In the genomic region with DNA sequence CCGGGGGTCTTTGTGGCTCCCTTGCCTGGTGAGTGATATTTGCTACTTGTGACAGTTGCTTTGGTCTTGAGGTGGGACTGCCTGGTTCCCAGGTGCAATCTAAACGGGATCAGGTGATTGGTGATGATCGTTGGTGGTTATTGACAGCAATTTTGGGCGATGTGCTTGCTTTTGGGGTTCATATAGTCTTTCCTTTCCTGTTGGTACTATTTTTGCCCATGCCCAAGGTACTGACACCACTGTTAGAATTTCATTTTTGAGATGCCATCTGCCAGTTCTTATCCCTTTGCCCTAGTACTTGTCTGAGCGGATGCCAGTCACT, we compare ENCODE assay signal across 8 cellular contexts. TPM values are rescaled to one million over a fixed set of nuclear protein-coding genes. Genes with fewer than 3 reads are reported as not detected.
DNase-seq lines count a peak whose midpoint lies in the region; ATAC-seq, FAIRE-seq and TF ChIP-seq lines count a peak whose summit lies in the region.

No MANE protein-coding gene starts in this region.

- in situ Hi-C loops in K562 (cut with MboI): no loop called here

- no peaks in the 10 kb centered on the region for H3K36me3 Mint-ChIP-seq in activated naive CD4-positive, alpha-beta T cell treated with anti-CD3 and anti-CD28 coated beads, Interleukin-2, amount 50 U/mL, for 24 hours

- POLR2A ChIA-PET in K562 (lab: Yijun Ruan, JAX): interaction anchor here (1.0 to 2.4 kb wide), 2 partner anchors 14 to 48 kb away, joined by 3 to 6 read pairs; partner anchors contain the start of gene TXNL1

- H3K27me3 Mint-ChIP-seq in activated naive CD4-positive, alpha-beta T cell treated with anti-CD3 and anti-CD28 coated beads, Interleukin-2, amount 50 U/mL, for 24 hours: no peaks in the 10 kb centered on the region

- 4% methylated on average over 5 of the region's 5 CpGs for WGBS in K562 (ENCODE audit: insufficient coverage, low coverage, missing lambda C conversion rate)
- WGBS in lung, 2 donors: 9 to 11% methylated on average over 5 of the region's 5 CpGs

- TSS peak; percentile 57 for BruUV-seq in K562 (replicated peaks; lab: Mats Ljungman, UMichigan)

- no peaks in the 10 kb centered on the region for H4K20me1 ChIP-seq in K562 (replicated peaks; ENCODE audit: control insufficient read depth, insufficient read depth, low read length)

- no peaks in the 10 kb centered on the region for H3K36me3 ChIP-seq in K562 (ENCODE audit: control insufficient read depth, insufficient read depth, low read length)
- H3K36me3 ChIP-seq in lung (ENCODE audit: control insufficient read depth in 2 of 2, insufficient read depth in 2 of 2, low read length in 2 of 2): no peaks in the 10 kb centered on the region
- no peaks in the 10 kb centered on the region for H3K36me3 ChIP-seq in uterus

- peaks cover 54% of the 10 kb centered on the region for H3K4me1 Mint-ChIP-seq in activated naive CD4-positive, alpha-beta T cell treated with anti-CD3 and anti-CD28 coated beads, Interleukin-2, amount 50 U/mL, for 24 hours

- TF ChIP-seq CTCF in K562 (IDR thresholded peaks at IDR 0.05 in 2 of 3, conservative IDR thresholded peaks at IDR 0.05 in 1 of 3; ENCODE audit: insufficient read depth in 2 of 3, low read depth in 1 of 3, low read length in 3 of 3) (no peak), lung (IDR thresholded peaks at IDR 0.05; ENCODE audit: control extremely low read depth, extremely low read depth) (no peak), uterus (IDR thresholded peaks at IDR 0.05) (no peak)

- H3K9me3 ChIP-seq in K562 (replicated peaks; ENCODE audit: control insufficient read depth, insufficient read depth, low read depth, low read length) (no peaks in the 10 kb centered on the region), lung (ENCODE audit: control insufficient read depth in 2 of 2, insufficient read depth in 1 of 2, low read length in 1 of 2) (no peaks in the 10 kb centered on the region), uterus (no peaks in the 10 kb centered on the region)

- H3K27ac Mint-ChIP-seq in activated naive CD4-positive, alpha-beta T cell treated with anti-CD3 and anti-CD28 coated beads, Interleukin-2, amount 50 U/mL, for 24 hours: peak overlapping the region; percentile 95

- peak overlapping the region; percentile 70 to 89 for H3K9ac ChIP-seq in K562 (ENCODE audit: insufficient read depth in 1 of 2, low read depth in 2 of 2, low read length in 2 of 2)

- no peak for TF ChIP-seq POLR2A in K562 (conservative IDR thresholded peaks at IDR 0.05)
- TF ChIP-seq POLR2A in uterus (IDR thresholded peaks at IDR 0.05): no peak
- no peak for TF ChIP-seq POLR2A in GM12892 (IDR thresholded peaks at IDR 0.05; ENCODE audit: low read depth, low read length)

- peak overlapping the region; percentile 95 for H3K4me3 Mint-ChIP-seq in activated naive CD4-positive, alpha-beta T cell treated with anti-CD3 and anti-CD28 coated beads, Interleukin-2, amount 50 U/mL, for 24 hours

- peak overlapping the region; percentile 85 for H3K4me2 ChIP-seq in K562 (ENCODE audit: insufficient read depth, low read length)

- H3K79me2 ChIP-seq in K562 (ENCODE audit: control insufficient read depth, insufficient read depth, low read length): peaks cover 38% of the 10 kb centered on the region

- no peak for FAIRE-seq in K562 (lab: Jason Lieb, UNC)
- FAIRE-seq in GM12892 (lab: Jason Lieb, UNC): no peak

- CTCF ChIA-PET in K562 (lab: Yijun Ruan, JAX; ENCODE audit: low intra/inter-chr PET ratio): interaction anchor here (0.5 kb wide), 1 partner anchor 13 kb away, joined by 3 read pairs; the partner anchor contains the start of gene TXNL1

- peaks cover 4% of the 10 kb centered on the region for H3K9me3 Mint-ChIP-seq in activated naive CD4-positive, alpha-beta T cell treated with anti-CD3 and anti-CD28 coated beads, Interleukin-2, amount 50 U/mL, for 24 hours

- peak overlapping the region; percentile 94 for H2AFZ ChIP-seq in K562 (ENCODE audit: low read depth, low read length)

- H3K4me3 ChIP-seq in K562 (peak overlapping the region; percentile 79), lung (peak overlapping the region; percentile 86), uterus (peak overlapping the region; percentile 73 to 86)

- H3K27ac ChIP-seq in K562 (ENCODE audit: extremely low read depth, low read depth, low read length) (peak overlapping the region; percentile 87; the same call in 2 of the 3 replicates), lung (ENCODE audit: low read depth in 1 of 2, low read length in 1 of 2) (peak overlapping the region; percentile 85 to 93), uterus (peak overlapping the region; percentile 81 to 85)

- no peak for ATAC-seq in K562
- no peak for ATAC-seq in lung (ENCODE audit: insufficient read depth, low FRiP score)

- TF ChIP-seq EP300 in K562 (IDR thresholded peaks at IDR 0.05; ENCODE audit: low read length): no peak

- peaks cover 0 to 23% of the 10 kb centered on the region in 2 experiments; a peak in 4 of 5 replicates for H3K4me1 ChIP-seq in K562 (replicated peaks in 1 of 2; ENCODE audit: control insufficient read depth in 2 of 2, insufficient read depth in 2 of 2, low read length in 2 of 2)
- peaks cover 0 to 6% of the 10 kb centered on the region in 2 donors for H3K4me1 ChIP-seq in lung (ENCODE audit: control insufficient read depth in 2 of 2, insufficient read depth in 2 of 2, low read length in 2 of 2)
- H3K4me1 ChIP-seq in uterus: peaks cover 0 to 6% of the 10 kb centered on the region in 2 donors

- no peak for TF ChIP-seq RAD21 in K562 (CRISPR knock-in tag; conservative IDR thresholded peaks at IDR 0.05 in 1 of 2, IDR thresholded peaks at IDR 0.05 in 1 of 2)

- no peaks in the 10 kb centered on the region for H3K27me3 ChIP-seq in K562 (ENCODE audit: control insufficient read depth in 2 of 2, insufficient read depth in 2 of 2, low read length in 2 of 2)
- H3K27me3 ChIP-seq in lung (ENCODE audit: control insufficient read depth, insufficient read depth): no peaks in the 10 kb centered on the region
- H3K27me3 ChIP-seq in uterus: no peaks in the 10 kb centered on the region

- no peak for DNase-seq in activated naive CD4-positive, alpha-beta T cell treated with Interleukin-2 at 50 U/mL for 16 hours
- DNase-seq in K562 (ENCODE audit: extremely low read depth in 1 of 4, low spot score in 3 of 4): no peak
- DNase-seq in lung (ENCODE audit: low spot score): no peak
- no peak for DNase-seq in uterus
- no peak for DNase-seq in NCI-H1105 (lab: John Stamatoyannopoulos, UW)
- no peak for DNase-seq in NCI-H1694 (lab: John Stamatoyannopoulos, UW)
- no peak for DNase-seq in GM12892 (ENCODE audit: insufficient read length)

- intact Hi-C loops in K562 (cut with micrococcal nuclease): no loop called here
- intact Hi-C loops in uterus (cut with DNase I; ENCODE audit: low total_unique reads): no loop called here

- H3K9me1 ChIP-seq in K562 (ENCODE audit: control insufficient read depth, insufficient read depth, low read length): no peaks in the 10 kb centered on the region

TF ChIP-seq in K562, 482 proteins besides CTCF, POLR2A, EP300 and RAD21 (continues in another document):
- no peak for TF ChIP-seq NR2C2 (CRISPR knock-in tag; IDR thresholded peaks at IDR 0.05)
- TF ChIP-seq NR2C2 (tag; IDR thresholded peaks at IDR 0.05): peak; percentile 95
- TF ChIP-seq ETV1 (tag; conservative IDR thresholded peaks at IDR 0.05; ENCODE audit: low read depth): no peak
- TF ChIP-seq NRF1 (conservative IDR thresholded peaks at IDR 0.05 in 1 of 2, IDR thresholded peaks at IDR 0.05 in 1 of 2): no peak
- TF ChIP-seq CAMTA2 (CRISPR knock-in tag; conservative IDR thresholded peaks at IDR 0.05): no peak

RNA-seq across cellular contexts. Expression of gene WDR7, which starts 0.6 kb away (rescaled TPM):
- 31.4 and 76.2 TPM in 2 replicates for total RNA-seq in K562 (2011; cell fraction: chromatin; rRNA removed; ENCODE audit: low replicate concordance)
- 10.5 and 11.4 TPM in 2 replicates for total RNA-seq in K562 (2011; cell fraction: nucleolus; rRNA removed)
- total RNA-seq in K562 (2011; cell fraction: nucleoplasm; rRNA removed): 25.4 and 27.6 TPM in 2 replicates
- total RNA-seq in K562 (2014; rRNA removed): 6.9 and 7.5 TPM in 2 replicates
- total RNA-seq in K562 (2014; rRNA removed; fragmentation: Illumina TruSeq; extraction: Trizol): 9.4 and 9.6 TPM in 2 replicates
- 9.0 and 11.0 TPM in 2 replicates for total RNA-seq in K562 (2015; rRNA removed; fragmentation: Illumina TruSeq; extraction: Trizol)
- total RNA-seq in K562 (2021): 6.6 and 7.4 TPM in 2 replicates
- polyA plus RNA-seq in K562 (2011; rRNA removed): 2.7 and 5.3 TPM in 2 replicates
- 2.6 and 4.7 TPM in 2 replicates for polyA plus RNA-seq in K562 (2011; cell fraction: cytosol; rRNA removed)
- polyA plus RNA-seq in K562 (2011; cell fraction: nucleus; rRNA removed): 6.2 and 9.5 TPM in 2 replicates
- 4.0 and 5.5 TPM in 2 replicates for polyA plus RNA-seq in K562 (2012)
- 3.9 and 4.6 TPM in 2 replicates for polyA plus RNA-seq in K562 (2014; fragmentation: Illumina TruSeq; extraction: Trizol)
- 1 to 10 TPM; 1.4 to 2.1 TPM for polyA plus RNA-seq in K562 (2014; fragmentation: Nextera tagmentation; extraction: Ambion mirVana)
- 2.1 and 4.9 TPM in 2 replicates for polyA plus RNA-seq in K562 (2014; rRNA removed)
- 39.9 and 46.8 TPM in 2 replicates for polyA minus RNA-seq in K562 (2011; rRNA and poly(A)+ RNA removed)
- 3.0 and 7.3 TPM in 2 replicates for polyA minus RNA-seq in K562 (2011; cell fraction: cytosol; rRNA and poly(A)+ RNA removed)
- polyA minus RNA-seq in K562 (2011; cell fraction: nucleus; rRNA and poly(A)+ RNA removed): 24.4 and 36.3 TPM in 2 replicates
- 10 to 100 TPM; 32.9 to 42.7 TPM for total RNA-seq in lung
- 1 to 10 TPM; 3.7 to 5.0 TPM for polyA plus RNA-seq in lung
- 10 to 100 TPM; 19.2 to 66.2 (median 33.8) TPM for total RNA-seq in uterus
- polyA plus RNA-seq in GM12892 (2012; ENCODE audit: missing spikeins): 3.9 TPM

RNA-seq across cellular contexts. Expression of gene TXNL1, which starts 13.3 kb away (rescaled TPM):
- 12.5 and 24.9 TPM in 2 replicates for total RNA-seq in K562 (2011; cell fraction: chromatin; rRNA removed; ENCODE audit: low replicate concordance)
- total RNA-seq in K562 (2011; cell fraction: nucleolus; rRNA removed): 7.8 and 10.1 TPM in 2 replicates
- total RNA-seq in K562 (2011; cell fraction: nucleoplasm; rRNA removed): 21.5 and 43.8 TPM in 2 replicates
- total RNA-seq in K562 (2014; rRNA removed): 40.4 and 50.9 TPM in 2 replicates
- 65.8 and 76.3 TPM in 2 replicates for total RNA-seq in K562 (2014; rRNA removed; fragmentation: Illumina TruSeq; extraction: Trizol)
- 82.3 and 86.0 TPM in 2 replicates for total RNA-seq in K562 (2015; rRNA removed; fragmentation: Illumina TruSeq; extraction: Trizol)
- total RNA-seq in K562 (2021): 65.4 and 65.7 TPM in 2 replicates
- polyA plus RNA-seq in K562 (2011; rRNA removed): 56.6 and 64.9 TPM in 2 replicates
- polyA plus RNA-seq in K562 (2011; cell fraction: cytosol; rRNA removed): 14.8 and 21.3 TPM in 2 replicates
- polyA plus RNA-seq in K562 (2011; cell fraction: nucleus; rRNA removed): 13.3 and 19.5 TPM in 2 replicates
- polyA plus RNA-seq in K562 (2012): 63.9 and 76.0 TPM in 2 replicates
- polyA plus RNA-seq in K562 (2014; fragmentation: Illumina TruSeq; extraction: Trizol): 74.6 and 103 TPM in 2 replicates
- polyA plus RNA-seq in K562 (2014; fragmentation: Nextera tagmentation; extraction: Ambion mirVana): 10 to 100 TPM; 45.4 to 48.1 TPM
- polyA plus RNA-seq in K562 (2014; rRNA removed): 61.7 and 72.6 TPM in 2 replicates
- polyA minus RNA-seq in K562 (2011; rRNA and poly(A)+ RNA removed): 45.2 and 46.6 TPM in 2 replicates
- polyA minus RNA-seq in K562 (2011; cell fraction: cytosol; rRNA and poly(A)+ RNA removed): 7.9 and 17.8 TPM in 2 replicates
- polyA minus RNA-seq in K562 (2011; cell fraction: nucleus; rRNA and poly(A)+ RNA removed): 12.1 and 16.8 TPM in 2 replicates
- total RNA-seq in lung: 10 to 100 TPM; 54.3 to 57.7 TPM
- 10 to 100 TPM; 49.8 to 76.7 TPM for polyA plus RNA-seq in lung
- total RNA-seq in uterus: 10 to 100 TPM in 2 of 4 donors, 1 to 10 TPM in 2; 5.6 to 67.3 (median 37.1) TPM
- polyA plus RNA-seq in GM12892 (2012; ENCODE audit: missing spikeins): 85.6 TPM
